Comparison of ENCODE assay signal across 3 cellular contexts in the genomic region with DNA sequence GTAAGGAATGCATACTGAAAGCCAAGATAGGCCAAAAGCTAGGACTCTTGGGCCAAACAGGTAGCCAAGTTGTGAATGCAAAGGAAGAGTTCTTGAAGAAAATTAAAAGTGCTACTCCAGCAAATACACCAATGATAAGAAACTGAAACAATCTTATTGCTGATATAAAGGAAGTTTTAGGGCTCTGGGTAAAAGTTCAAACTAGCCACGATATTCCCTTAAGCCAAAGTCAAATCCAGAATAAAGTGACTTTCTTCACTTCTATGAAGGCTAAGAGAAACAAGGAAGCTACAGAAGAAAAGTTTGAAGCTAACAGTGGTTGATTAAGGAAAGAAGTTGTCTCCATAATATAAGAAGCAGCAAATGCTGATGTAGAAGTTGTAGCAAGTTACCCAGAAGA.
"Had no signal": no experiment of that assay in that cellular context is flagged by ENCODE, and none has a peak within 500 bp of the region (broad histone marks: within the 10 kb centered on the region; RNA-seq: fewer than 3 reads in every experiment).

No MANE protein-coding gene starts in this region.

- ATAC-seq: GM12878 had no signal

- DNase-seq: GDM1, GF-D8 had no signal

- H3K4me3 ChIP-seq: GM12878 had no signal
